1 cellular context compared by ENCODE assay signal in the genomic region with DNA sequence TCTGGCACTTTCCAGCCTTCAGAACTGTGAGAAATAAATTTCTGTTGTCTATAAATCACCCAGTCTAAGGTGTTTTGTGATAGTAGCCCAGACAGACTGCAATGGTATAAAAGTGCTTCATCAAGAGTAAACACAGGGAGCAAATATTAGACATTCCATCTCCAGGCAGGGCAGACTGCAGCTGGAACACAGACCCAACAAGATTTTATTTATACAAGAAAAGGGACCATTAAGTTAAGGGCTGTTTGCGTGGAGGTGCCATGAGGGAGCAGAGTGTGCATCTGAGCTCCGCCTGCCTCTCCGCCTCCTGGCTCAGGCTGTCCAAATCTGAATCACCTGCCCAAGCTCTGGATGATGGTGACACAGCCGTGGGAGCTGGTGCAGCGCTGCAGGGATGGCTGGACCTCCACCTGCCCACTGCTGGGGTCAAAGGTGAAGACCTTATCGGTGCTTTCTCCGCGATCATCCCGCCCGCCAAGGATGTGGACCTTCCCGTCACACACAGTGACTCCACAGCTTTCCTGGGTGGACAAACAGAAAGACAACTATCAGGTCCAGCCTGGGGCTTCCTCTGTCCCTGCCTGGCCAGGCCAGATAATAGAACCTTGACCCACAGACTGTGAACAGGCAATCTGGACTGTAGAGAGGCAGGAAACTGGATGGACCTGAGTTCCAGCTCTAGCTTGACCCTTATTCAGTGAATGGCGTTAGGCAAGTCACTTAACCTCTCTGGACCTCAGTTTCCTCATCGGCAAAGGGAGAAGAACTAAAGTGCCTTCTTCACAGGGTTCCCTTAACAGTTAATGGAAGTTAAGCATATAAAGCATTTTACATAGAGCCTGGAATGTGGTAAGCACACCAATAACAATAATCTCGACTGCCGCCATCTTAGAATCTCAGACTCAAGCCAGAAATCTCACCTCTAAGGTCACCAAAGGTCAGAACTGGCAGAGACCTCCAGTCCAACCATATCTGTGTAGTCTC.
TF ChIP-seq lines count a peak whose summit lies in the region.

No MANE protein-coding gene starts in this region.

TF ChIP-seq in HepG2, 621 proteins besides CTCF, POLR2A, EP300 and RAD21 (continued from another document and continues in another):
- TF ChIP-seq, protein P1, sequence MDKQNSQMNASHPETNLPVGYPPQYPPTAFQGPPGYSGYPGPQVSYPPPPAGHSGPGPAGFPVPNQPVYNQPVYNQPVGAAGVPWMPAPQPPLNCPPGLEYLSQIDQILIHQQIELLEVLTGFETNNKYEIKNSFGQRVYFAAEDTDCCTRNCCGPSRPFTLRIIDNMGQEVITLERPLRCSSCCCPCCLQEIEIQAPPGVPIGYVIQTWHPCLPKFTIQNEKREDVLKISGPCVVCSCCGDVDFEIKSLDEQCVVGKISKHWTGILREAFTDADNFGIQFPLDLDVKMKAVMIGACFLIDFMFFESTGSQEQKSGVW (CRISPR knock-in tag; IDR thresholded peaks at IDR 0.05; ENCODE audit: borderline replicate concordance) = no peak
- TF ChIP-seq NCOR1 (IDR thresholded peaks at IDR 0.05; ENCODE audit: borderline replicate concordance, low read length) (peak; percentile 46; the same call in 1 of the 2 replicates), DR1 (CRISPR knock-in tag; IDR thresholded peaks at IDR 0.05) (no peak), KLF11 (CRISPR knock-in tag; IDR thresholded peaks at IDR 0.05) (no peak), DPF2 (CRISPR knock-in tag; IDR thresholded peaks at IDR 0.05; ENCODE audit: borderline replicate concordance, low read depth) (peak; percentile 49; the same call in 1 of the 2 replicates), ZNF816 (CRISPR knock-in tag; IDR thresholded peaks at IDR 0.05; ENCODE audit: borderline replicate concordance) (no peak; the same call in 1 of the 2 replicates), ZFP1 (CRISPR knock-in tag; IDR thresholded peaks at IDR 0.05) (peak; percentile 99), HNRNPK (IDR thresholded peaks at IDR 0.05; ENCODE audit: low read depth, low read length, poor library complexity, severe bottlenecking) (no peak), TMF1 (CRISPR knock-in tag; IDR thresholded peaks at IDR 0.05; ENCODE audit: low read depth) (no peak), ZNF264 (CRISPR knock-in tag; IDR thresholded peaks at IDR 0.05) (0 out of 2 replicates have a peak, but pooled peaks have one; percentile 39), CBX5 (CRISPR knock-in tag; IDR thresholded peaks at IDR 0.05; ENCODE audit: borderline replicate concordance) (peak; percentile 47; the same call in 1 of the 2 replicates), PCBP2 (optimal IDR thresholded peaks at IDR 0.05; ENCODE audit: low read depth, low read length, poor library complexity, severe bottlenecking) (no peak), ZNF34 (CRISPR knock-in tag; IDR thresholded peaks at IDR 0.05; ENCODE audit: borderline replicate concordance) (no peak), NFYC (CRISPR knock-in tag; IDR thresholded peaks at IDR 0.05) (no peak), ZNF724P (CRISPR knock-in tag; IDR thresholded peaks at IDR 0.05; ENCODE audit: borderline replicate concordance) (no peak), ZNF329 (CRISPR knock-in tag; IDR thresholded peaks at IDR 0.05; ENCODE audit: low read depth) (no peak), ZNF788 (CRISPR knock-in tag; IDR thresholded peaks at IDR 0.05; ENCODE audit: borderline replicate concordance) (no peak; the same call in 1 of the 2 replicates), HNRNPH1 (optimal IDR thresholded peaks at IDR 0.05; ENCODE audit: low read depth, low read length) (no peak), SALL2 (CRISPR knock-in tag; IDR thresholded peaks at IDR 0.05) (0 out of 2 replicates have a peak, but pooled peaks have one; percentile 71), REXO4 (CRISPR knock-in tag; IDR thresholded peaks at IDR 0.05; ENCODE audit: borderline replicate concordance) (no peak), ZNF263 (CRISPR knock-in tag; IDR thresholded peaks at IDR 0.05) (peak; percentile 45; the same call in 1 of the 2 replicates), ZNF850 (CRISPR knock-in tag; conservative IDR thresholded peaks at IDR 0.05) (no peak)
- TF ChIP-seq, protein P2, sequence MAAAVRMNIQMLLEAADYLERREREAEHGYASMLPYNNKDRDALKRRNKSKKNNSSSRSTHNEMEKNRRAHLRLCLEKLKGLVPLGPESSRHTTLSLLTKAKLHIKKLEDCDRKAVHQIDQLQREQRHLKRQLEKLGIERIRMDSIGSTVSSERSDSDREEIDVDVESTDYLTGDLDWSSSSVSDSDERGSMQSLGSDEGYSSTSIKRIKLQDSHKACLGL (CRISPR knock-in tag; IDR thresholded peaks at IDR 0.05) = no peak
- TF ChIP-seq, protein P3, sequence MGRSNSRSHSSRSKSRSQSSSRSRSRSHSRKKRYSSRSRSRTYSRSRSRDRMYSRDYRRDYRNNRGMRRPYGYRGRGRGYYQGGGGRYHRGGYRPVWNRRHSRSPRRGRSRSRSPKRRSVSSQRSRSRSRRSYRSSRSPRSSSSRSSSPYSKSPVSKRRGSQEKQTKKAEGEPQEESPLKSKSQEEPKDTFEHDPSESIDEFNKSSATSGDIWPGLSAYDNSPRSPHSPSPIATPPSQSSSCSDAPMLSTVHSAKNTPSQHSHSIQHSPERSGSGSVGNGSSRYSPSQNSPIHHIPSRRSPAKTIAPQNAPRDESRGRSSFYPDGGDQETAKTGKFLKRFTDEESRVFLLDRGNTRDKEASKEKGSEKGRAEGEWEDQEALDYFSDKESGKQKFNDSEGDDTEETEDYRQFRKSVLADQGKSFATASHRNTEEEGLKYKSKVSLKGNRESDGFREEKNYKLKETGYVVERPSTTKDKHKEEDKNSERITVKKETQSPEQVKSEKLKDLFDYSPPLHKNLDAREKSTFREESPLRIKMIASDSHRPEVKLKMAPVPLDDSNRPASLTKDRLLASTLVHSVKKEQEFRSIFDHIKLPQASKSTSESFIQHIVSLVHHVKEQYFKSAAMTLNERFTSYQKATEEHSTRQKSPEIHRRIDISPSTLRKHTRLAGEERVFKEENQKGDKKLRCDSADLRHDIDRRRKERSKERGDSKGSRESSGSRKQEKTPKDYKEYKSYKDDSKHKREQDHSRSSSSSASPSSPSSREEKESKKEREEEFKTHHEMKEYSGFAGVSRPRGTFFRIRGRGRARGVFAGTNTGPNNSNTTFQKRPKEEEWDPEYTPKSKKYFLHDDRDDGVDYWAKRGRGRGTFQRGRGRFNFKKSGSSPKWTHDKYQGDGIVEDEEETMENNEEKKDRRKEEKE (IDR thresholded peaks at IDR 0.05) = no peak
- TF ChIP-seq, protein P4, sequence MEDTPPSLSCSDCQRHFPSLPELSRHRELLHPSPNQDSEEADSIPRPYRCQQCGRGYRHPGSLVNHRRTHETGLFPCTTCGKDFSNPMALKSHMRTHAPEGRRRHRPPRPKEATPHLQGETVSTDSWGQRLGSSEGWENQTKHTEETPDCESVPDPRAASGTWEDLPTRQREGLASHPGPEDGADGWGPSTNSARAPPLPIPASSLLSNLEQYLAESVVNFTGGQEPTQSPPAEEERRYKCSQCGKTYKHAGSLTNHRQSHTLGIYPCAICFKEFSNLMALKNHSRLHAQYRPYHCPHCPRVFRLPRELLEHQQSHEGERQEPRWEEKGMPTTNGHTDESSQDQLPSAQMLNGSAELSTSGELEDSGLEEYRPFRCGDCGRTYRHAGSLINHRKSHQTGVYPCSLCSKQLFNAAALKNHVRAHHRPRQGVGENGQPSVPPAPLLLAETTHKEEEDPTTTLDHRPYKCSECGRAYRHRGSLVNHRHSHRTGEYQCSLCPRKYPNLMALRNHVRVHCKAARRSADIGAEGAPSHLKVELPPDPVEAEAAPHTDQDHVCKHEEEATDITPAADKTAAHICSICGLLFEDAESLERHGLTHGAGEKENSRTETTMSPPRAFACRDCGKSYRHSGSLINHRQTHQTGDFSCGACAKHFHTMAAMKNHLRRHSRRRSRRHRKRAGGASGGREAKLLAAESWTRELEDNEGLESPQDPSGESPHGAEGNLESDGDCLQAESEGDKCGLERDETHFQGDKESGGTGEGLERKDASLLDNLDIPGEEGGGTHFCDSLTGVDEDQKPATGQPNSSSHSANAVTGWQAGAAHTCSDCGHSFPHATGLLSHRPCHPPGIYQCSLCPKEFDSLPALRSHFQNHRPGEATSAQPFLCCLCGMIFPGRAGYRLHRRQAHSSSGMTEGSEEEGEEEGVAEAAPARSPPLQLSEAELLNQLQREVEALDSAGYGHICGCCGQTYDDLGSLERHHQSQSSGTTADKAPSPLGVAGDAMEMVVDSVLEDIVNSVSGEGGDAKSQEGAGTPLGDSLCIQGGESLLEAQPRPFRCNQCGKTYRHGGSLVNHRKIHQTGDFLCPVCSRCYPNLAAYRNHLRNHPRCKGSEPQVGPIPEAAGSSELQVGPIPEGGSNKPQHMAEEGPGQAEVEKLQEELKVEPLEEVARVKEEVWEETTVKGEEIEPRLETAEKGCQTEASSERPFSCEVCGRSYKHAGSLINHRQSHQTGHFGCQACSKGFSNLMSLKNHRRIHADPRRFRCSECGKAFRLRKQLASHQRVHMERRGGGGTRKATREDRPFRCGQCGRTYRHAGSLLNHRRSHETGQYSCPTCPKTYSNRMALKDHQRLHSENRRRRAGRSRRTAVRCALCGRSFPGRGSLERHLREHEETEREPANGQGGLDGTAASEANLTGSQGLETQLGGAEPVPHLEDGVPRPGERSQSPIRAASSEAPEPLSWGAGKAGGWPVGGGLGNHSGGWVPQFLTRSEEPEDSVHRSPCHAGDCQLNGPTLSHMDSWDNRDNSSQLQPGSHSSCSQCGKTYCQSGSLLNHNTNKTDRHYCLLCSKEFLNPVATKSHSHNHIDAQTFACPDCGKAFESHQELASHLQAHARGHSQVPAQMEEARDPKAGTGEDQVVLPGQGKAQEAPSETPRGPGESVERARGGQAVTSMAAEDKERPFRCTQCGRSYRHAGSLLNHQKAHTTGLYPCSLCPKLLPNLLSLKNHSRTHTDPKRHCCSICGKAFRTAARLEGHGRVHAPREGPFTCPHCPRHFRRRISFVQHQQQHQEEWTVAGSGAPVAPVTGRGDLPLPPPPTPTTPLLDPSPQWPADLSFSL (CRISPR knock-in tag; IDR thresholded peaks at IDR 0.05) = no peak
- TF ChIP-seq, protein P5, sequence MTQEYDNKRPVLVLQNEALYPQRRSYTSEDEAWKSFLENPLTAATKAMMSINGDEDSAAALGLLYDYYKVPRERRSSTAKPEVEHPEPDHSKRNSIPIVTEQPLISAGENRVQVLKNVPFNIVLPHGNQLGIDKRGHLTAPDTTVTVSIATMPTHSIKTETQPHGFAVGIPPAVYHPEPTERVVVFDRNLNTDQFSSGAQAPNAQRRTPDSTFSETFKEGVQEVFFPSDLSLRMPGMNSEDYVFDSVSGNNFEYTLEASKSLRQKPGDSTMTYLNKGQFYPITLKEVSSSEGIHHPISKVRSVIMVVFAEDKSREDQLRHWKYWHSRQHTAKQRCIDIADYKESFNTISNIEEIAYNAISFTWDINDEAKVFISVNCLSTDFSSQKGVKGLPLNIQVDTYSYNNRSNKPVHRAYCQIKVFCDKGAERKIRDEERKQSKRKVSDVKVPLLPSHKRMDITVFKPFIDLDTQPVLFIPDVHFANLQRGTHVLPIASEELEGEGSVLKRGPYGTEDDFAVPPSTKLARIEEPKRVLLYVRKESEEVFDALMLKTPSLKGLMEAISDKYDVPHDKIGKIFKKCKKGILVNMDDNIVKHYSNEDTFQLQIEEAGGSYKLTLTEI (CRISPR knock-in tag; conservative IDR thresholded peaks at IDR 0.05) = no peak
- TF ChIP-seq, protein P6, sequence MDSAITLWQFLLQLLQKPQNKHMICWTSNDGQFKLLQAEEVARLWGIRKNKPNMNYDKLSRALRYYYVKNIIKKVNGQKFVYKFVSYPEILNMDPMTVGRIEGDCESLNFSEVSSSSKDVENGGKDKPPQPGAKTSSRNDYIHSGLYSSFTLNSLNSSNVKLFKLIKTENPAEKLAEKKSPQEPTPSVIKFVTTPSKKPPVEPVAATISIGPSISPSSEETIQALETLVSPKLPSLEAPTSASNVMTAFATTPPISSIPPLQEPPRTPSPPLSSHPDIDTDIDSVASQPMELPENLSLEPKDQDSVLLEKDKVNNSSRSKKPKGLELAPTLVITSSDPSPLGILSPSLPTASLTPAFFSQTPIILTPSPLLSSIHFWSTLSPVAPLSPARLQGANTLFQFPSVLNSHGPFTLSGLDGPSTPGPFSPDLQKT (CRISPR knock-in tag; IDR thresholded peaks at IDR 0.05; ENCODE audit: borderline replicate concordance) = no peak
- TF ChIP-seq, protein P7, sequence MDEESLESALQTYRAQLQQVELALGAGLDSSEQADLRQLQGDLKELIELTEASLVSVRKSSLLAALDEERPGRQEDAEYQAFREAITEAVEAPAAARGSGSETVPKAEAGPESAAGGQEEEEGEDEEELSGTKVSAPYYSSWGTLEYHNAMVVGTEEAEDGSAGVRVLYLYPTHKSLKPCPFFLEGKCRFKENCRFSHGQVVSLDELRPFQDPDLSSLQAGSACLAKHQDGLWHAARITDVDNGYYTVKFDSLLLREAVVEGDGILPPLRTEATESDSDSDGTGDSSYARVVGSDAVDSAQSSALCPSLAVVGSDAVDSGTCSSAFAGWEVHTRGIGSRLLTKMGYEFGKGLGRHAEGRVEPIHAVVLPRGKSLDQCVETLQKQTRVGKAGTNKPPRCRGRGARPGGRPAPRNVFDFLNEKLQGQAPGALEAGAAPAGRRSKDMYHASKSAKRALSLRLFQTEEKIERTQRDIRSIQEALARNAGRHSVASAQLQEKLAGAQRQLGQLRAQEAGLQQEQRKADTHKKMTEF (CRISPR knock-in tag; IDR thresholded peaks at IDR 0.05) = peak; percentile 66
- TF ChIP-seq, protein P8, sequence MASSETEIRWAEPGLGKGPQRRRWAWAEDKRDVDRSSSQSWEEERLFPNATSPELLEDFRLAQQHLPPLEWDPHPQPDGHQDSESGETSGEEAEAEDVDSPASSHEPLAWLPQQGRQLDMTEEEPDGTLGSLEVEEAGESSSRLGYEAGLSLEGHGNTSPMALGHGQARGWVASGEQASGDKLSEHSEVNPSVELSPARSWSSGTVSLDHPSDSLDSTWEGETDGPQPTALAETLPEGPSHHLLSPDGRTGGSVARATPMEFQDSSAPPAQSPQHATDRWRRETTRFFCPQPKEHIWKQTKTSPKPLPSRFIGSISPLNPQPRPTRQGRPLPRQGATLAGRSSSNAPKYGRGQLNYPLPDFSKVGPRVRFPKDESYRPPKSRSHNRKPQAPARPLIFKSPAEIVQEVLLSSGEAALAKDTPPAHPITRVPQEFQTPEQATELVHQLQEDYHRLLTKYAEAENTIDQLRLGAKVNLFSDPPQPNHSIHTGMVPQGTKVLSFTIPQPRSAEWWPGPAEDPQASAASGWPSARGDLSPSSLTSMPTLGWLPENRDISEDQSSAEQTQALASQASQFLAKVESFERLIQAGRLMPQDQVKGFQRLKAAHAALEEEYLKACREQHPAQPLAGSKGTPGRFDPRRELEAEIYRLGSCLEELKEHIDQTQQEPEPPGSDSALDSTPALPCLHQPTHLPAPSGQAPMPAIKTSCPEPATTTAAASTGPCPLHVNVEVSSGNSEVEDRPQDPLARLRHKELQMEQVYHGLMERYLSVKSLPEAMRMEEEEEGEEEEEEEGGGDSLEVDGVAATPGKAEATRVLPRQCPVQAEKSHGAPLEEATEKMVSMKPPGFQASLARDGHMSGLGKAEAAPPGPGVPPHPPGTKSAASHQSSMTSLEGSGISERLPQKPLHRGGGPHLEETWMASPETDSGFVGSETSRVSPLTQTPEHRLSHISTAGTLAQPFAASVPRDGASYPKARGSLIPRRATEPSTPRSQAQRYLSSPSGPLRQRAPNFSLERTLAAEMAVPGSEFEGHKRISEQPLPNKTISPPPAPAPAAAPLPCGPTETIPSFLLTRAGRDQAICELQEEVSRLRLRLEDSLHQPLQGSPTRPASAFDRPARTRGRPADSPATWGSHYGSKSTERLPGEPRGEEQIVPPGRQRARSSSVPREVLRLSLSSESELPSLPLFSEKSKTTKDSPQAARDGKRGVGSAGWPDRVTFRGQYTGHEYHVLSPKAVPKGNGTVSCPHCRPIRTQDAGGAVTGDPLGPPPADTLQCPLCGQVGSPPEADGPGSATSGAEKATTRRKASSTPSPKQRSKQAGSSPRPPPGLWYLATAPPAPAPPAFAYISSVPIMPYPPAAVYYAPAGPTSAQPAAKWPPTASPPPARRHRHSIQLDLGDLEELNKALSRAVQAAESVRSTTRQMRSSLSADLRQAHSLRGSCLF (CRISPR knock-in tag; IDR thresholded peaks at IDR 0.05; ENCODE audit: borderline replicate concordance) = no peak
